In the genomic region with DNA sequence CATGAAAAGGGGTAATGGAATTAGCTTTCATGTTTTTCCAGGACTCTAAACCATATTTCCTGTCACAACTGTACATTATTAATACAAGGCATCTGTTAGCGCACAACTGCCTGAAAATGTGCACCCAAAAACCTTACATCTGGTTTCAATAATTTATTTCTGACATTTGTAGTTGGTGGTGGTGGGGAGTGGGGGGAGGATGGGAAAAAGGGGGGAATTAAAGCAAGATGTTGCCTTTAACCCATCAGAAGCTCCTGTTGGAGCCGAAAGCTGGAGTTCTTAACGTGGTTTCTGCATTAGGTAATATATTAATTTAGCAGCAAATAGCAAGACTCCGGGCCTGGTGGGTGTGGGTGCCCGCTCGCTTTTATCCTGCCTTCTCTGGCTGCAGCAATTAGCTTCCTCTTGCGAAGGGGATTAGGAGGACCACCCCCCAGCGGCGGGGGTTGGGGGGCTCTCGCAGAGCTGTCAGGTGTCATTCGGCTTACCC, we compare ENCODE assay signal across 10 cellular contexts. TPM values are rescaled to one million over a fixed set of nuclear protein-coding genes. Genes with fewer than 3 reads are reported as not detected.
DNase-seq lines count a peak whose midpoint lies in the region; ATAC-seq and TF ChIP-seq lines count a peak whose summit lies in the region.
"Had no signal": no experiment of that assay in that cellular context is flagged by ENCODE, and none has a peak within 500 bp of the region (broad histone marks: within the 10 kb centered on the region; RNA-seq: fewer than 3 reads in every experiment).

No MANE protein-coding gene starts in this region.

- H3K27ac ChIP-seq in AG04450 (ENCODE audit: low read depth, low read length) (peak overlapping the region; percentile 21), PC-9 (no peak overlapping the region), esophagus squamous epithelium (peak overlapping the region; percentile 67 to 86 (median 78)), neural progenitor cell (no peak overlapping the region)

- H3K79me2 ChIP-seq in PC-9 (ENCODE audit: low read depth) (no peaks in the 10 kb centered on the region), neural progenitor cell (ENCODE audit: low read depth) (no peaks in the 10 kb centered on the region)

- H3K9ac ChIP-seq in neural progenitor cell, result no peak overlapping the region

- H3K4me3 Mint-ChIP-seq in neural progenitor cell, result peak overlapping the region; percentile 70

- no peak for TF ChIP-seq POLR2A in esophagus squamous epithelium (IDR thresholded peaks at IDR 0.05)

- peaks cover 37% of the 10 kb centered on the region for H3K27me3 ChIP-seq in AG04450 (ENCODE audit: control insufficient read depth, insufficient read depth, low read length)
- H3K27me3 ChIP-seq in PC-9 (ENCODE audit: insufficient read depth, low read depth), result no peaks in the 10 kb centered on the region
- H3K27me3 ChIP-seq in esophagus squamous epithelium, result no peaks in the 10 kb centered on the region
- no peaks in the 10 kb centered on the region for H3K27me3 ChIP-seq in neural progenitor cell

- ATAC-seq in HG02885 (IDR thresholded peaks at IDR 0.05; ENCODE audit: poor library complexity, unreplicated experiment), result no peak

- 33 to 45% methylated on average over 9 to 11 of the region's 11 CpGs for WGBS in esophagus squamous epithelium, 2 donors

- H3K36me3 Mint-ChIP-seq in neural progenitor cell, result no peaks in the 10 kb centered on the region

- peak overlapping the region; percentile 74; the same call in 1 of the 2 replicates for H2AFZ ChIP-seq in PC-9
- H2AFZ ChIP-seq in neural progenitor cell (replicated peaks), result peak overlapping the region; percentile 87

- peaks cover 4% of the 10 kb centered on the region for H3K9me3 Mint-ChIP-seq in neural progenitor cell

- peaks cover 40% of the 10 kb centered on the region for H3K4me1 Mint-ChIP-seq in neural progenitor cell

- H3K27me3 Mint-ChIP-seq in neural progenitor cell (ENCODE audit: insufficient read depth, low read depth), result peaks cover 18% of the 10 kb centered on the region

- H3K4me2 ChIP-seq in PC-9 (peak overlapping the region; percentile 80), neural progenitor cell (peak overlapping the region; percentile 84)

- H3K27ac Mint-ChIP-seq in neural progenitor cell, result no peak overlapping the region

- POLR2A ChIA-PET in AG04450 (lab: Yijun Ruan, JAX), result interaction anchor here (0.6 to 2.7 kb wide), 2 partner anchors 29 to 52 kb away, joined by 3 to 7 read pairs; no protein-coding TSS in a partner anchor
- POLR2A ChIA-PET in PC-9 (lab: Charles Lee; ENCODE audit: unreplicated experiment), result interaction anchor here (0.6 kb wide), 1 partner anchor 639 kb away, joined by 3 read pairs; the partner anchor contains the start of gene LAMB3

- no peaks in the 10 kb centered on the region for H3K9me2 ChIP-seq in PC-9 (ENCODE audit: insufficient read depth)

- H3F3A ChIP-seq in PC-9 (ENCODE audit: insufficient read depth, low read depth) (no peaks in the 10 kb centered on the region), neural progenitor cell (ENCODE audit: low read depth) (peaks cover 58% of the 10 kb centered on the region)

- TF ChIP-seq CTCF in AG04450 (IDR thresholded peaks at IDR 0.05; ENCODE audit: low read depth, low read length) (no peak), PC-9 (conservative IDR thresholded peaks at IDR 0.05) (no peak), esophagus squamous epithelium (IDR thresholded peaks at IDR 0.05) (no peak), neural progenitor cell (IDR thresholded peaks at IDR 0.05) (no peak)

- H3K4me1 ChIP-seq in PC-9 (replicated peaks; ENCODE audit: insufficient read depth), result peaks cover 10% of the 10 kb centered on the region
- peaks cover 31 to 52% (median 36%) of the 10 kb centered on the region in 3 donors for H3K4me1 ChIP-seq in esophagus squamous epithelium
- H3K4me1 ChIP-seq in neural progenitor cell, result peaks cover 49% of the 10 kb centered on the region

- intact Hi-C loops in PC-9 (cut with micrococcal nuclease; ENCODE audit: unreplicated experiment), result loop anchor here (1.0 to 5.0 kb wide), 5 partner anchors 19 to 105 kb away; partner anchors contain the start of gene HHAT
- intact Hi-C loops in esophagus squamous epithelium (cut with DNase I), result no loop called here
- intact Hi-C loops in posterior cingulate gyrus (cut with DNase I), result no loop called here

- H4K20me1 ChIP-seq in PC-9 (ENCODE audit: insufficient read depth) (no peaks in the 10 kb centered on the region), neural progenitor cell (ENCODE audit: low read depth) (no peaks in the 10 kb centered on the region)

- H3K4me3 ChIP-seq in AG04450 (ENCODE audit: low read depth, low read length) (peak overlapping the region; percentile 52), PC-9 (peak overlapping the region; percentile 53; the same call in 1 of the 2 replicates), esophagus squamous epithelium (peak overlapping the region; percentile 42 to 65 (median 53)), neural progenitor cell (peak overlapping the region; percentile 53)

- CTCF ChIA-PET in AG04450 (lab: Charles Lee) (interaction anchor here (0.7 to 1.9 kb wide), 6 partner anchors 9 to 69 kb away, joined by 3 to 12 read pairs (median 4); no protein-coding TSS in a partner anchor), PC-9 (lab: Charles Lee) (interaction anchor here (0.6 to 0.8 kb wide), 7 partner anchors 19 to 484 kb away, joined by 3 to 12 read pairs (median 4); no protein-coding TSS in a partner anchor)

- peak; percentile 37 for DNase-seq in AG04450 (ENCODE audit: low read depth, low spot score)
- DNase-seq in PC-9, result no peak
- no peak for DNase-seq in esophagus squamous epithelium (lab: John Stamatoyannopoulos, UW)
- no peak for DNase-seq in neural progenitor cell (ENCODE audit: low spot score)
- no peak for DNase-seq in NCI-H82 (lab: John Stamatoyannopoulos, UW)
- no peak for DNase-seq in posterior cingulate gyrus
- DNase-seq in SIG-M5 treated with dmso at 0.1 percent for 504 hours (lab: John Stamatoyannopoulos, UW; ENCODE audit: unreplicated experiment), result no peak
- DNase-seq: cerebellar nuclear complex, MV-4-11 had no signal

- BruUV-seq in PC-9 (replicated peaks; lab: Mats Ljungman, UMichigan), result no TSS peak

- H3K36me3 ChIP-seq in PC-9 (ENCODE audit: low read depth), result no peaks in the 10 kb centered on the region
- H3K36me3 ChIP-seq in esophagus squamous epithelium, result no peaks in the 10 kb centered on the region
- no peaks in the 10 kb centered on the region for H3K36me3 ChIP-seq in neural progenitor cell

- H3K9me3 ChIP-seq in AG04450 (ENCODE audit: control insufficient read depth, insufficient read depth, low read length) (no peaks in the 10 kb centered on the region), PC-9 (ENCODE audit: insufficient read depth, low read depth) (no peaks in the 10 kb centered on the region), esophagus squamous epithelium (no peaks in the 10 kb centered on the region), neural progenitor cell (ENCODE audit: low read depth) (no peaks in the 10 kb centered on the region)

RNA-seq across cellular contexts. Expression of gene HHAT, which starts 36.9 kb away (rescaled TPM):
- polyA plus RNA-seq in AG04450 (2011; rRNA removed), result 4.8 and 5.1 TPM in 2 replicates
- polyA minus RNA-seq in AG04450 (2011; rRNA and poly(A)+ RNA removed), result 10.3 and 13.7 TPM in 2 replicates
- total RNA-seq in PC-9 (2021), result 5.3 and 10.9 TPM in 2 replicates
- total RNA-seq in esophagus squamous epithelium, result 1 to 10 TPM; 3.4 to 5.2 (median 4.0) TPM
- 10.3 and 15.4 TPM in 2 replicates for total RNA-seq in neural progenitor cell (ENCODE audit: low replicate concordance)

RNA-seq across cellular contexts. Expression of gene SERTAD4, which starts 59.2 kb away (rescaled TPM):
- 1.7 and 1.8 TPM in 2 replicates for polyA plus RNA-seq in AG04450 (2011; rRNA removed)
- 0.46 and 1.1 TPM in 2 replicates for polyA minus RNA-seq in AG04450 (2011; rRNA and poly(A)+ RNA removed)
- 12.9 and 22.6 TPM in 2 replicates for total RNA-seq in PC-9 (2021)
- 10 to 100 TPM in 2 of 4 donors, 1 to 10 TPM in 2; 6.9 to 16.8 (median 11.5) TPM for total RNA-seq in esophagus squamous epithelium
- 2.5 and 2.8 TPM in 2 replicates for total RNA-seq in neural progenitor cell (ENCODE audit: low replicate concordance)

Comparison
In these comparisons a context has a peak if more than half of its experiments do, and no peak if none do; other contexts are left out.
1. H3K27ac ChIP-seq: peak in AG04450 (single experiment) and esophagus squamous epithelium (4 of 4); none in PC-9 (single experiment) and neural progenitor cell (single experiment).
2. Peak in every context shown above with its lines, with median percentiles within 50 percentile points of each other: H3K4me3 ChIP-seq.